In genomic region chr7:54757711-54758110, GRCh38 we compare ENCODE assay signal across 10 cellular contexts. TPM values are rescaled to one million over a fixed set of nuclear protein-coding genes. Genes with fewer than 3 reads are reported as not detected.
DNase-seq lines count a peak whose midpoint lies in the region; ATAC-seq and TF ChIP-seq lines count a peak whose summit lies in the region.
"Had no signal": no experiment of that assay in that cellular context is flagged by ENCODE, and none has a peak within 500 bp of the region (broad histone marks: within the 10 kb centered on the region; RNA-seq: fewer than 3 reads in every experiment).

No MANE protein-coding gene starts in this region.

- H3K36me3 Mint-ChIP-seq in GM23338 (ENCODE audit: low read depth) = peaks cover 27% of the 10 kb centered on the region
- peaks cover 17% of the 10 kb centered on the region for H3K36me3 Mint-ChIP-seq in T-cell

- no peaks in the 10 kb centered on the region for H3K9me3 ChIP-seq in skeletal muscle tissue (ENCODE audit: control insufficient read depth in 3 of 3, low read length in 3 of 3)

- peaks cover 24% of the 10 kb centered on the region for H3K36me3 ChIP-seq in GM23338 (ENCODE audit: insufficient read depth)
- peaks cover 1 to 11% (median 8%) of the 10 kb centered on the region in 3 donors for H3K36me3 ChIP-seq in skeletal muscle tissue (ENCODE audit: control insufficient read depth in 3 of 3, insufficient read depth in 3 of 3, low read length in 3 of 3)

- CTCF ChIA-PET in T-cell (lab: Charles Lee) = no interaction called here

- POLR2A ChIA-PET in T-cell (lab: Charles Lee) = interaction anchor here in 1 of 2 donors (1.1 kb wide), 1 partner anchor 1349 kb away, joined by 3 read pairs; the partner anchor contains the start of gene CHCHD2

- no peak overlapping the region for H2AFZ ChIP-seq in GM23338

- H3K4me3 ChIP-seq in GM23338 (peak overlapping the region; percentile 80), fibroblast of villous mesenchyme (ENCODE audit: low read depth, low read length) (peak overlapping the region; percentile 94), skeletal muscle tissue (ENCODE audit: low read length in 3 of 3) (peak overlapping the region; percentile 85 to 98 (median 93))

- H3K79me2 ChIP-seq in GM23338 (replicated peaks; ENCODE audit: insufficient read depth) = peaks cover 71% of the 10 kb centered on the region

- H3K27ac ChIP-seq in GM23338 (ENCODE audit: low read depth) (no peak overlapping the region), skeletal muscle tissue (ENCODE audit: low read depth, low read length) (no peak overlapping the region)

- DNase-seq in GM23338 (ENCODE audit: low spot score) (no peak), T-cell (no peak), fibroblast of villous mesenchyme (ENCODE audit: low read depth) (no peak), NCI-H69 (lab: John Stamatoyannopoulos, UW) (no peak), middle frontal gyrus (ENCODE audit: extremely low spot score, low spot score) (no peak)
- DNase-seq: hypothalamus, SHP77 had no signal

- no peak for ATAC-seq in GM23338
- ATAC-seq in T-cell (replicated peaks in 1 of 4) = no peak
- no peak for ATAC-seq in HG02763 (IDR thresholded peaks at IDR 0.05; ENCODE audit: unreplicated experiment)
- no peak for ATAC-seq in HG02938 (IDR thresholded peaks at IDR 0.05; ENCODE audit: unreplicated experiment)

- H3K9me3 Mint-ChIP-seq in GM23338 = no peaks in the 10 kb centered on the region
- no peaks in the 10 kb centered on the region for H3K9me3 Mint-ChIP-seq in T-cell

- TF ChIP-seq CTCF in GM23338 (conservative IDR thresholded peaks at IDR 0.05; ENCODE audit: low read depth in 2 of 2) (no peak), fibroblast of villous mesenchyme (IDR thresholded peaks at IDR 0.05; ENCODE audit: insufficient read depth, low read depth, low read length) (no peak)

- peaks cover 10% of the 10 kb centered on the region for H3K4me1 ChIP-seq in GM23338 (ENCODE audit: insufficient read depth)
- peaks cover 15 to 22% (median 19%) of the 10 kb centered on the region in 3 donors for H3K4me1 ChIP-seq in skeletal muscle tissue (ENCODE audit: control insufficient read depth in 3 of 3, insufficient read depth in 3 of 3, low read length in 3 of 3)

- peaks cover 10% of the 10 kb centered on the region for H4K20me1 ChIP-seq in GM23338 (replicated peaks; ENCODE audit: insufficient read depth)

- H3K27me3 ChIP-seq in GM23338 (ENCODE audit: insufficient read depth) (no peaks in the 10 kb centered on the region), skeletal muscle tissue (ENCODE audit: control insufficient read depth in 3 of 3, insufficient read depth in 3 of 3, low read length in 3 of 3) (no peaks in the 10 kb centered on the region)

- H3F3A ChIP-seq in GM23338 (replicated peaks; ENCODE audit: low read depth) = no peaks in the 10 kb centered on the region

- no peak overlapping the region for H3K27ac Mint-ChIP-seq in GM23338
- H3K27ac Mint-ChIP-seq in T-cell = no peak overlapping the region

- no peaks in the 10 kb centered on the region for H3K9me2 ChIP-seq in GM23338 (ENCODE audit: insufficient read depth)

- peak overlapping the region; percentile 89 for H3K4me2 ChIP-seq in GM23338

- H3K4me3 Mint-ChIP-seq in GM23338 (peak overlapping the region; percentile 100), T-cell (peak overlapping the region; percentile 96 to 100 (median 97))

- H3K27me3 Mint-ChIP-seq in GM23338 (ENCODE audit: insufficient read depth, low read depth, poor library complexity) (peaks cover 5% of the 10 kb centered on the region), T-cell (no peaks in the 10 kb centered on the region)

- H3K4me1 Mint-ChIP-seq in GM23338 (peaks cover 8% of the 10 kb centered on the region; the same call in 2 of the 3 replicates), T-cell (peaks cover 33 to 44% (median 44%) of the 10 kb centered on the region in 3 donors)

- peak overlapping the region in 2 of 3 donors; percentile 83 to 98 for H3K9ac ChIP-seq in skeletal muscle tissue (ENCODE audit: low read depth in 1 of 3, low read length in 3 of 3)

TF ChIP-seq in GM23338, 12 proteins besides CTCF, POLR2A, EP300 and RAD21:
- no peak for TF ChIP-seq STAT1 (IDR thresholded peaks at IDR 0.05; ENCODE audit: unreplicated experiment)
- TF ChIP-seq, protein P1, sequence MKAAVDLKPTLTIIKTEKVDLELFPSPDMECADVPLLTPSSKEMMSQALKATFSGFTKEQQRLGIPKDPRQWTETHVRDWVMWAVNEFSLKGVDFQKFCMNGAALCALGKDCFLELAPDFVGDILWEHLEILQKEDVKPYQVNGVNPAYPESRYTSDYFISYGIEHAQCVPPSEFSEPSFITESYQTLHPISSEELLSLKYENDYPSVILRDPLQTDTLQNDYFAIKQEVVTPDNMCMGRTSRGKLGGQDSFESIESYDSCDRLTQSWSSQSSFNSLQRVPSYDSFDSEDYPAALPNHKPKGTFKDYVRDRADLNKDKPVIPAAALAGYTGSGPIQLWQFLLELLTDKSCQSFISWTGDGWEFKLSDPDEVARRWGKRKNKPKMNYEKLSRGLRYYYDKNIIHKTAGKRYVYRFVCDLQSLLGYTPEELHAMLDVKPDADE (IDR thresholded peaks at IDR 0.05) = no peak
- TF ChIP-seq NANOG (IDR thresholded peaks at IDR 0.05; ENCODE audit: borderline replicate concordance) = no peak
- no peak for TF ChIP-seq CREB1 (CRISPR knock-in tag; IDR thresholded peaks at IDR 0.05; ENCODE audit: low read depth)
- TF ChIP-seq EZH2phosphoT487 (IDR thresholded peaks at IDR 0.05; ENCODE audit: unreplicated experiment) = no peak
- TF ChIP-seq ZNF331 (CRISPR knock-in tag; IDR thresholded peaks at IDR 0.05; ENCODE audit: low read depth) = no peak

RNA-seq across cellular contexts. Expression of gene SEC61G, which starts 1.3 kb away (rescaled TPM):
- total RNA-seq in GM23338 (2014; rRNA removed; shearing (Covaris generic)) = 350 and 503 TPM in 2 replicates
- polyA plus RNA-seq in GM23338 (2016; fragmentation: Nextera tagmentation; extraction: Ambion mirVana) = 483 and 497 TPM in 2 replicates
- total RNA-seq in T-cell = 10 to 100 TPM; 42.7 to 65.1 (median 62.1) TPM
- total RNA-seq in fibroblast of villous mesenchyme = 220 and 240 TPM in 2 replicates
- 196 TPM for total RNA-seq in skeletal muscle tissue
